In genomic region chr3:66431494-66431893, GRCh38 we compare ENCODE assay signal across 10 cellular contexts.
DNase-seq lines count a peak whose midpoint lies in the region; TF ChIP-seq lines count a peak whose summit lies in the region.
"Had no signal": no experiment of that assay in that cellular context is flagged by ENCODE, and none has a peak within 500 bp of the region (broad histone marks: within the 10 kb centered on the region; RNA-seq: fewer than 3 reads in every experiment).

No MANE protein-coding gene starts in this region.

- H3K4me3 ChIP-seq in AG10803 (ENCODE audit: low read length) (no peak overlapping the region), dorsolateral prefrontal cortex (no peak overlapping the region), osteoblast (ENCODE audit: insufficient read depth, low read length) (no peak overlapping the region)

- no peaks in the 10 kb centered on the region for H3K79me2 ChIP-seq in osteoblast (ENCODE audit: insufficient read depth, low read length)

- peak; percentile 88 for DNase-seq in AG10803 (ENCODE audit: low read depth)
- peak; percentile 65 for DNase-seq in LHCN-M2 (ENCODE audit: low read depth)
- no peak for DNase-seq in dorsolateral prefrontal cortex
- DNase-seq in osteoblast (ENCODE audit: insufficient read length, low spot score, missing footprints), result peak; percentile 80
- no peak for DNase-seq in occipital lobe (lab: John Stamatoyannopoulos, UW)
- DNase-seq in 8988T, result no peak
- DNase-seq in nucleus accumbens (lab: John Stamatoyannopoulos, UW), result no peak
- no peak for DNase-seq in SKM-1 (lab: John Stamatoyannopoulos, UW; ENCODE audit: unreplicated experiment)
- DNase-seq: H7 had no signal

- H3K27me3 ChIP-seq in dorsolateral prefrontal cortex (no peaks in the 10 kb centered on the region), osteoblast (ENCODE audit: insufficient read depth, low read length) (no peaks in the 10 kb centered on the region)

- TF ChIP-seq CTCF in AG10803 (conservative IDR thresholded peaks at IDR 0.05; ENCODE audit: low read length) (no peak), dorsolateral prefrontal cortex (IDR thresholded peaks at IDR 0.05 in 54 of 56, conservative IDR thresholded peaks at IDR 0.05 in 2 of 56; ENCODE audit: low read depth in 1 of 56, partially characterized antibody in 56 of 56) (no peak), osteoblast (IDR thresholded peaks at IDR 0.05; ENCODE audit: extremely low read depth, low read depth, low read length) (no peak)

- H4K20me1 ChIP-seq in osteoblast (ENCODE audit: insufficient read depth, low read length), result no peaks in the 10 kb centered on the region

- H3K36me3 ChIP-seq in osteoblast (ENCODE audit: insufficient read depth, low read length), result no peaks in the 10 kb centered on the region

- peak overlapping the region; percentile 14 for H3K4me2 ChIP-seq in osteoblast (ENCODE audit: insufficient read depth, low read length)

- intact Hi-C loops in dorsolateral prefrontal cortex (cut with DNase I), result no loop called here

- peaks cover 33% of the 10 kb centered on the region for H3K4me1 ChIP-seq in osteoblast (ENCODE audit: insufficient read depth, low read length)

- H3K9me3 ChIP-seq in osteoblast (ENCODE audit: low read depth, low read length), result no peaks in the 10 kb centered on the region

- H2AFZ ChIP-seq in osteoblast (ENCODE audit: low read length), result no peak overlapping the region

- H3K27ac ChIP-seq in dorsolateral prefrontal cortex (peak overlapping the region in 45 of 59 donors; percentile 1 to 86 (median 53)), osteoblast (ENCODE audit: low read depth, low read length) (peak overlapping the region; percentile 44)
- H3K27ac ChIP-seq: HL-60 had no signal

Comparison
In these comparisons a context has a peak if more than half of its experiments do, and no peak if none do; other contexts are left out.
1. DNase-seq: peak in AG10803 (single experiment), LHCN-M2 (single experiment) and osteoblast (single experiment); none in dorsolateral prefrontal cortex (0 of 10), occipital lobe (single experiment), 8988T (single experiment), nucleus accumbens (0 of 56) and SKM-1 (single experiment).